Comparison of ENCODE assay signal across 2 cellular contexts in the genomic region with DNA sequence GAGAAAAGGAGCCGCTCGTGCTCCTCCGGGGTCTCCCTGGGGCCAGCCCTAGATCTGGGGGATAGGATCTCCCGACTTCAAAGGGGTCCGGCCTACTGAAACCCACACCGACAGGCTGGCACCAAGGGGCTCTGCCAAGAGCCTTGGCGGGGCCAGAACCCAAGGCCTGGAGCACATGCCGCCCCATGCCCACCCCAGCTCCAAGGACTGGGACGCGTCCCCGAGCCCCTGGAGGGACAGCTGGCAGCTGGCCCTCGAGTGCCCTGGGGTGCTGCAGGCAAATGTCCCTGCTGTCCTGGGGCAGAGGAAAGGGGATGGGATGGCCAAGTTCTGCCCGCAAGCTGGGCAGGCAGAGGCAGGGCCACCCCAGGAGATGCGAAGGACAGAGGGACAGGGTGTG.
TF ChIP-seq lines count a peak whose summit lies in the region.

No MANE protein-coding gene starts in this region.

TF ChIP-seq in H1, 55 proteins besides CTCF, POLR2A, EP300 and RAD21:
- TF ChIP-seq RFX5 (IDR thresholded peaks at IDR 0.05; ENCODE audit: borderline replicate concordance, low read depth, low read length) (no peak), TCF12 (IDR thresholded peaks at IDR 0.05; ENCODE audit: low read depth, low read length) (no peak)

TF ChIP-seq in SK-N-SH treated with all-trans-retinoic acid at 6 μM for 48 hours, 23 proteins besides CTCF, POLR2A, EP300 and RAD21:
- no peak for TF ChIP-seq TOX (CRISPR knock-in tag; IDR thresholded peaks at IDR 0.05; ENCODE audit: borderline replicate concordance)
- TF ChIP-seq PATZ1 (CRISPR knock-in tag; IDR thresholded peaks at IDR 0.05; ENCODE audit: borderline replicate concordance), result no peak
- TF ChIP-seq ISL1 (CRISPR knock-in tag; IDR thresholded peaks at IDR 0.05), result no peak
- no peak for TF ChIP-seq GLIS3 (CRISPR knock-in tag; IDR thresholded peaks at IDR 0.05)
